8 cellular contexts compared by ENCODE assay signal in the genomic region with DNA sequence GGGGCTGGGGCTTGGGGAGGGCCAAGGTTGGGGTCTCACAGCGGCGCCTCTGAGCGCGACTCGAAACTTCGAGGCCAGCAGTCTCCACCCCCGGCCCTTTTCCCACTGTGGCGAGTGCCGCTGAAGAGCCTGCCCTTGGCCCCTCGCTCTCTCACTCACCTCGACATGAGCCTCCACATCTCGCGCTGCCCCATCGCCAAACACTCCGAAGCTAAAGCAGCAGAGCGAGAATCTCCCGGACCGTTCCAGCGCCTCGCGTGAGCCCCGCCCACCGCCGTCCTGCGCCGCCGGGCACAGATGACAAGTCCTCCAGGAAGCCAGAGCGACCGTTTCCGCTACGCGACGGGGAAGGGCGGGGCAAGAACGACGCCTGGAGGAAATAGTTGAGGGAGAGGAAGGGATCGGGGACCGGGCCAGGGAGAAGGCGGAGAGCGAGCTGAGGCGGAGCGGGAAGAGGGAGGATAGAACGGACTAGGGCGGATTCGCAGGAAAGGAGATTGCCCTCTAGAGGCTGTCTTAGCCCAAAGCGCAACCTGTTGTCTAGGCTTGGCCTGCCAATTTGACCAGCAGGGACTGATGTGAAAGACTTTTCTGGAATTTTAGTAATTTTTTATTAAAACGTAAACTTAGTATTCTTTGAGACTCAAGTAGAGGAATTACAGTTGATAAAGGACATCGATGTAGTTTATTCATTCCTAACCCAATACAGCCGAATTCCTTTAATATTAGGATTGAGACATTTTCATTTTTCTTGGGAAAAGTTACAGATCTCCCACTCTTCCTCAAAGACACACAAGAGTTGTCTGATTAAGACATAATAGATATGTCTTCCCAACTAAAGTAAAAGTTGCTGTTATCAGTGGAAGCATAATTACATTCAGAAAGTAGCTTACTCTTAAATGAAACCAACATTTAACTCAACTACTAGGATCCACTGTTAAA. TPM values are rescaled to one million over a fixed set of nuclear protein-coding genes. Genes with fewer than 3 reads are reported as not detected.
DNase-seq lines count a peak whose midpoint lies in the region; TF ChIP-seq lines count a peak whose summit lies in the region.

A gene with protein sequence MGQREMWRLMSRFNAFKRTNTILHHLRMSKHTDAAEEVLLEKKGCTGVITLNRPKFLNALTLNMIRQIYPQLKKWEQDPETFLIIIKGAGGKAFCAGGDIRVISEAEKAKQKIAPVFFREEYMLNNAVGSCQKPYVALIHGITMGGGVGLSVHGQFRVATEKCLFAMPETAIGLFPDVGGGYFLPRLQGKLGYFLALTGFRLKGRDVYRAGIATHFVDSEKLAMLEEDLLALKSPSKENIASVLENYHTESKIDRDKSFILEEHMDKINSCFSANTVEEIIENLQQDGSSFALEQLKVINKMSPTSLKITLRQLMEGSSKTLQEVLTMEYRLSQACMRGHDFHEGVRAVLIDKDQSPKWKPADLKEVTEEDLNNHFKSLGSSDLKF (minus strand): TSS at position 270 of the 942 bp plus-strand sequence. CDS start 76 bp downstream, at position 194.

- H3K4me3 ChIP-seq in SK-N-SH (ENCODE audit: low read depth in 2 of 2, low read length in 1 of 2) = peak within 1 kb of the TSS; percentile 80 to 82
- peak within 1 kb of the TSS; percentile 70 to 77 for H3K4me3 ChIP-seq in testis

- H3K9me3 Mint-ChIP-seq in activated naive CD4-positive, alpha-beta T cell treated with anti-CD3 and anti-CD28 coated beads, Interleukin-2, amount 50 U/mL, for 24 hours = no peaks in the 10 kb centered on the region

- peaks cover 53% of the 10 kb centered on the region for H3K4me1 Mint-ChIP-seq in activated naive CD4-positive, alpha-beta T cell treated with anti-CD3 and anti-CD28 coated beads, Interleukin-2, amount 50 U/mL, for 24 hours

- H3K4me2 ChIP-seq in SK-N-SH = peak within 1 kb of the TSS; percentile 90

- H3K9me2 ChIP-seq in SK-N-SH = no peaks in the 10 kb centered on the region

- peaks cover 6% of the 10 kb centered on the region for H3K36me3 Mint-ChIP-seq in activated naive CD4-positive, alpha-beta T cell treated with anti-CD3 and anti-CD28 coated beads, Interleukin-2, amount 50 U/mL, for 24 hours

- peaks cover 0 to 7% of the 10 kb centered on the region in 2 experiments; a peak in 2 of 4 replicates for H3K4me1 ChIP-seq in SK-N-SH (ENCODE audit: control insufficient read depth in 1 of 2, insufficient read depth in 2 of 2, low read depth in 1 of 2, low read length in 1 of 2)
- peaks cover 13% of the 10 kb centered on the region for H3K4me1 ChIP-seq in testis

- intact Hi-C loops in testis (cut with DNase I; ENCODE audit: low total_unique reads) = no loop called here

- no peaks in the 10 kb centered on the region for H3K9me3 ChIP-seq in SK-N-SH
- H3K9me3 ChIP-seq in testis = no peaks in the 10 kb centered on the region

- H2AFZ ChIP-seq in SK-N-SH (ENCODE audit: low read depth) = peak within 1 kb of the TSS; percentile 99

- peak within 1 kb of the TSS; percentile 93 for H3K4me3 Mint-ChIP-seq in activated naive CD4-positive, alpha-beta T cell treated with anti-CD3 and anti-CD28 coated beads, Interleukin-2, amount 50 U/mL, for 24 hours

- H3K36me3 ChIP-seq in SK-N-SH (replicated peaks in 1 of 2; ENCODE audit: control insufficient read depth in 1 of 2, insufficient read depth in 2 of 2, low read length in 1 of 2) (no peaks in the 10 kb centered on the region), testis (ENCODE audit: low read depth, missing control alignments) (no peaks in the 10 kb centered on the region)

- peak; percentile 59 for TF ChIP-seq POLR2A in testis (IDR thresholded peaks at IDR 0.05)

- H3F3A ChIP-seq in SK-N-SH (replicated peaks; ENCODE audit: insufficient read depth) = peaks cover 8% of the 10 kb centered on the region

- H3K9ac ChIP-seq in SK-N-SH = peak within 1 kb of the TSS; percentile 54

- 3% methylated on average over 26 of the region's 49 CpGs for WGBS in SK-N-SH (ENCODE audit: low lambda C conversion rate)
- WGBS in testis, 2 donors = 1% methylated on average over 14 to 49 of the region's 49 CpGs

- no peaks in the 10 kb centered on the region for H4K20me1 ChIP-seq in SK-N-SH (ENCODE audit: insufficient read depth)

- peak in 1 of 2 experiments; percentile 56; a peak in 2 of 4 replicates for TF ChIP-seq EP300 in SK-N-SH (IDR thresholded peaks at IDR 0.05; ENCODE audit: borderline replicate concordance in 1 of 2, low read depth in 1 of 2, low read length in 1 of 2)

- peak within 1 kb of the TSS; percentile 95 for H3K27ac Mint-ChIP-seq in activated naive CD4-positive, alpha-beta T cell treated with anti-CD3 and anti-CD28 coated beads, Interleukin-2, amount 50 U/mL, for 24 hours

- DNase-seq in GM04504 (ENCODE audit: low read depth) (peak; percentile 99), HEK293T (ENCODE audit: extremely low spot score) (peak; percentile 91), MV-4-11 (lab: John Stamatoyannopoulos, UW) (peak; percentile 99), SK-N-SH (peak; percentile 90), globus pallidus (ENCODE audit: low spot score) (peak; percentile 99), occipital lobe (lab: John Stamatoyannopoulos, UW) (peak; percentile 99), testis (peak; percentile 99)

- CTCF ChIA-PET in HEK293T (lab: Yijun Ruan, JAX) (interaction anchor here (0.8 to 0.9 kb wide), 2 partner anchors 231 to 1993 kb away, joined by 3 to 4 read pairs; no protein-coding TSS in a partner anchor), SK-N-SH (lab: Yijun Ruan, JAX) (interaction anchor here (0.6 to 3.4 kb wide), 25 partner anchors 10 to 1685 kb away, joined by 3 to 25 read pairs (median 4); a partner anchor contains a TSS)

- POLR2A ChIA-PET in HEK293T (lab: Yijun Ruan, JAX) (interaction anchor here (0.8 to 2.2 kb wide), 5 partner anchors 9 to 557 kb away, joined by 4 to 17 read pairs (median 6); a partner anchor contains a TSS), SK-N-SH (lab: Yijun Ruan, JAX) (interaction anchor here (1.2 to 1.4 kb wide), 2 partner anchors 40 to 660 kb away, joined by 3 to 4 read pairs; no protein-coding TSS in a partner anchor)

- H3K27ac ChIP-seq in SK-N-SH (ENCODE audit: low read depth in 2 of 2, low read length in 1 of 2) = peak within 1 kb of the TSS; percentile 55 to 86
- H3K27ac ChIP-seq in testis = peak within 1 kb of the TSS; percentile 90 to 96

- no peaks in the 10 kb centered on the region for H3K27me3 Mint-ChIP-seq in activated naive CD4-positive, alpha-beta T cell treated with anti-CD3 and anti-CD28 coated beads, Interleukin-2, amount 50 U/mL, for 24 hours

- H3K79me2 ChIP-seq in SK-N-SH (ENCODE audit: insufficient read depth) = peaks cover 30% of the 10 kb centered on the region

- TF ChIP-seq RAD21 in SK-N-SH (IDR thresholded peaks at IDR 0.05; ENCODE audit: low read length) = peak; percentile 42

- TF ChIP-seq CTCF in SK-N-SH (IDR thresholded peaks at IDR 0.05) (peak; percentile 87), testis (IDR thresholded peaks at IDR 0.05) (peak; percentile 41 to 72 (median 71))

- H3K27me3 ChIP-seq in SK-N-SH (ENCODE audit: insufficient read depth) (no peaks in the 10 kb centered on the region), testis (no peaks in the 10 kb centered on the region)

TF ChIP-seq in HEK293T, 16 proteins besides CTCF, POLR2A, EP300 and RAD21:
- TF ChIP-seq BHLHE40 (IDR thresholded peaks at IDR 0.05; ENCODE audit: borderline replicate concordance) (no peak), L3MBTL2 (conservative IDR thresholded peaks at IDR 0.05) (peak; percentile 85)

TF ChIP-seq in SK-N-SH, 30 proteins besides CTCF, POLR2A, EP300 and RAD21 (continues in another document):
- peak; percentile 32 for TF ChIP-seq SMC3 (IDR thresholded peaks at IDR 0.05; ENCODE audit: low read depth, low read length)
- peak; percentile 52 for TF ChIP-seq NRF1 (IDR thresholded peaks at IDR 0.05; ENCODE audit: low read depth, low read length)
- TF ChIP-seq, protein P1, sequence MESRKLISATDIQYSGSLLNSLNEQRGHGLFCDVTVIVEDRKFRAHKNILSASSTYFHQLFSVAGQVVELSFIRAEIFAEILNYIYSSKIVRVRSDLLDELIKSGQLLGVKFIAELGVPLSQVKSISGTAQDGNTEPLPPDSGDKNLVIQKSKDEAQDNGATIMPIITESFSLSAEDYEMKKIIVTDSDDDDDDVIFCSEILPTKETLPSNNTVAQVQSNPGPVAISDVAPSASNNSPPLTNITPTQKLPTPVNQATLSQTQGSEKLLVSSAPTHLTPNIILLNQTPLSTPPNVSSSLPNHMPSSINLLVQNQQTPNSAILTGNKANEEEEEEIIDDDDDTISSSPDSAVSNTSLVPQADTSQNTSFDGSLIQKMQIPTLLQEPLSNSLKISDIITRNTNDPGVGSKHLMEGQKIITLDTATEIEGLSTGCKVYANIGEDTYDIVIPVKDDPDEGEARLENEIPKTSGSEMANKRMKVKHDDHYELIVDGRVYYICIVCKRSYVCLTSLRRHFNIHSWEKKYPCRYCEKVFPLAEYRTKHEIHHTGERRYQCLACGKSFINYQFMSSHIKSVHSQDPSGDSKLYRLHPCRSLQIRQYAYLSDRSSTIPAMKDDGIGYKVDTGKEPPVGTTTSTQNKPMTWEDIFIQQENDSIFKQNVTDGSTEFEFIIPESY (IDR thresholded peaks at IDR 0.05; ENCODE audit: borderline replicate concordance, low read depth) = peak; percentile 92
- peak; percentile 90 for TF ChIP-seq ELF1 (IDR thresholded peaks at IDR 0.05)
- TF ChIP-seq POLR2AphosphoS5 (IDR thresholded peaks at IDR 0.05; ENCODE audit: low read depth, low read length) = peak; percentile 79
- TF ChIP-seq RFX5 (IDR thresholded peaks at IDR 0.05; ENCODE audit: low read length) = no peak; the same call in 1 of the 2 replicates
- no peak for TF ChIP-seq MEF2A (IDR thresholded peaks at IDR 0.05; ENCODE audit: borderline replicate concordance, low read depth)
- TF ChIP-seq FOXM1 (IDR thresholded peaks at IDR 0.05; ENCODE audit: low read depth) = no peak
- TF ChIP-seq, protein P2, sequence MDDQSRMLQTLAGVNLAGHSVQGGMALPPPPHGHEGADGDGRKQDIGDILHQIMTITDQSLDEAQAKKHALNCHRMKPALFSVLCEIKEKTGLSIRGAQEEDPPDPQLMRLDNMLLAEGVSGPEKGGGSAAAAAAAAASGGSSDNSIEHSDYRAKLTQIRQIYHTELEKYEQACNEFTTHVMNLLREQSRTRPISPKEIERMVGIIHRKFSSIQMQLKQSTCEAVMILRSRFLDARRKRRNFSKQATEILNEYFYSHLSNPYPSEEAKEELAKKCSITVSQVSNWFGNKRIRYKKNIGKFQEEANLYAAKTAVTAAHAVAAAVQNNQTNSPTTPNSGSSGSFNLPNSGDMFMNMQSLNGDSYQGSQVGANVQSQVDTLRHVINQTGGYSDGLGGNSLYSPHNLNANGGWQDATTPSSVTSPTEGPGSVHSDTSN (IDR thresholded peaks at IDR 0.05) = no peak
- TF ChIP-seq TCF12 (IDR thresholded peaks at IDR 0.05) = peak; percentile 25; the same call in 1 of the 2 replicates
- TF ChIP-seq TEAD4 (IDR thresholded peaks at IDR 0.05; ENCODE audit: borderline replicate concordance, insufficient read depth) = no peak

RNA-seq across cellular contexts. Expression of the gene that starts here (rescaled TPM):
- 8.4 and 12.2 TPM in 2 replicates for polyA plus RNA-seq in SK-N-SH (2012; rRNA removed)
- polyA plus RNA-seq in SK-N-SH (2012; cell fraction: cytosol; rRNA removed) = 14.1 and 19.3 TPM in 2 replicates
- 5.4 and 12.0 TPM in 2 replicates for polyA plus RNA-seq in SK-N-SH (2012; cell fraction: nucleus; rRNA removed)
- total RNA-seq in occipital lobe = 19.2 TPM
- 10 to 100 TPM; 46.1 to 67.0 TPM for total RNA-seq in testis
- polyA plus RNA-seq in testis (ENCODE audit: insufficient read depth, low read depth, low replicate concordance) = 44.1 TPM

Comparison
In these comparisons a context has a peak if more than half of its experiments do, and no peak if none do; other contexts are left out.
1. Peak in every context shown above with its lines: DNase-seq, H3K4me3 ChIP-seq and H3K27ac ChIP-seq.